13 cellular contexts compared by ENCODE assay signal in the genomic region with DNA sequence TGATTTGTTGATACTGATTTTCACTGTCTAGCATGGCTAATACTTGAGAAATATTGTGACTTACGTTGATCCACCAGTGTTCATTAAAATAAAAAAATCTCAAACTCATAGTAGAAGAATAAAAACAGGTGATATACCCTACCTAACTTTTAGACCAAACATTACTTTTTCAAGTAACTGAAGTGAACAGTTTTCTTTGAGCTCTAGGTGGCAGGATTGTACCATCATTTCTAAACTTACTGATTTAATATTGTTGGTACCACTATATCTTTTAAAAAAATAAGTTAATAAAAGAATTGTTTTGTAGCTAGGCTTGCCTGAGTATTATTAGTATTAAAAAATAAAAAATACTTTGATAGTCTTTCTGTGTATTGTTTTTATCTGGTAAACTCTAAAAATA. TPM values are rescaled to one million over a fixed set of nuclear protein-coding genes. Genes with fewer than 3 reads are reported as not detected.
DNase-seq lines count a peak whose midpoint lies in the region; ATAC-seq, FAIRE-seq and TF ChIP-seq lines count a peak whose summit lies in the region.
"Had no signal": no experiment of that assay in that cellular context is flagged by ENCODE, and none has a peak within 500 bp of the region (broad histone marks: within the 10 kb centered on the region; RNA-seq: fewer than 3 reads in every experiment).

No MANE protein-coding gene starts in this region.

- no peak overlapping the region for H2AFZ ChIP-seq in OCI-LY1 (ENCODE audit: low read length)

- H3K79me2 ChIP-seq in OCI-LY1 (ENCODE audit: insufficient read depth, low read length), result no peaks in the 10 kb centered on the region

- TF ChIP-seq CTCF in OCI-LY1 (IDR thresholded peaks at IDR 0.05; ENCODE audit: low read length) (peak; percentile 36; the same call in 1 of the 2 replicates), epithelial cell of esophagus (IDR thresholded peaks at IDR 0.05; ENCODE audit: insufficient read depth, low read depth, low read length, missing control alignments) (no peak), mucosa of descending colon (IDR thresholded peaks at IDR 0.05) (no peak)

- no peak overlapping the region for H3K9ac ChIP-seq in OCI-LY1 (ENCODE audit: low read length)

- H3K27ac Mint-ChIP-seq in activated CD4-positive, alpha-beta T cell treated with anti-CD3 and anti-CD28 coated beads, Interleukin-2, amount 10 ng/mL, durations not matched to agents 24 days and 14 days, result no peak overlapping the region
- H3K27ac Mint-ChIP-seq in activated CD4-positive, alpha-beta T cell treated with anti-CD3 and anti-CD28 coated beads for 36 hours, result no peak overlapping the region
- H3K27ac Mint-ChIP-seq: memory B cell; T-helper 1 cell treated with Interleukin-12 subunit alpha and Interleukin-12 subunit beta and Interleukin-4 antibody, amounts not matched to agents 30 μg/mL and 1 μg/mL, for 36 hours had no signal

- H3K4me3 ChIP-seq in OCI-LY1 (ENCODE audit: low read depth, low read length, poor library complexity, severe bottlenecking) (no peak overlapping the region), epithelial cell of esophagus (ENCODE audit: low read length) (no peak overlapping the region), small intestine (ENCODE audit: low read depth in 1 of 2, low read length in 2 of 2) (no peak overlapping the region), mucosa of descending colon (no peak overlapping the region)

- no peaks in the 10 kb centered on the region for H4K20me1 ChIP-seq in OCI-LY1 (ENCODE audit: insufficient read depth, low read length)

- no peaks in the 10 kb centered on the region for H3K9me2 ChIP-seq in OCI-LY1 (ENCODE audit: low read depth, low read length)

- peak; percentile 89 for FAIRE-seq in small intestine (lab: Jason Lieb, UNC)

- peaks cover 37% of the 10 kb centered on the region for H3K36me3 Mint-ChIP-seq in activated CD4-positive, alpha-beta T cell treated with anti-CD3 and anti-CD28 coated beads, Interleukin-2, amount 10 ng/mL, durations not matched to agents 24 days and 14 days (ENCODE audit: low read depth)
- H3K36me3 Mint-ChIP-seq in activated CD4-positive, alpha-beta T cell treated with anti-CD3 and anti-CD28 coated beads for 36 hours (ENCODE audit: low read depth), result peaks cover 40% of the 10 kb centered on the region

- POLR2A ChIA-PET in activated CD4-positive, alpha-beta T cell treated with anti-CD3 and anti-CD28 coated beads for 36 hours (lab: Charles Lee), result no interaction called here

- H3K9me3 ChIP-seq in OCI-LY1 (ENCODE audit: low read length) (no peaks in the 10 kb centered on the region), small intestine (ENCODE audit: control insufficient read depth, low read depth) (no peaks in the 10 kb centered on the region), mucosa of descending colon (no peaks in the 10 kb centered on the region)

- no peak for ATAC-seq in activated CD4-positive, alpha-beta T cell treated with anti-CD3 and anti-CD28 coated beads for 36 hours
- no peak for ATAC-seq in HG02642 (IDR thresholded peaks at IDR 0.05; ENCODE audit: poor library complexity, unreplicated experiment)
- ATAC-seq in mucosa of descending colon, result no peak

- CTCF ChIA-PET in activated CD4-positive, alpha-beta T cell treated with anti-CD3 and anti-CD28 coated beads for 36 hours (lab: Charles Lee), result interaction anchor here (0.9 to 1.2 kb wide), 4 partner anchors 9 to 47 kb away, joined by 3 to 6 read pairs (median 3); a partner anchor contains a TSS

- no peaks in the 10 kb centered on the region for H3K9me3 Mint-ChIP-seq in activated CD4-positive, alpha-beta T cell treated with anti-CD3 and anti-CD28 coated beads, Interleukin-2, amount 10 ng/mL, durations not matched to agents 24 days and 14 days
- H3K9me3 Mint-ChIP-seq in activated CD4-positive, alpha-beta T cell treated with anti-CD3 and anti-CD28 coated beads for 36 hours (ENCODE audit: low read depth), result no peaks in the 10 kb centered on the region
- H3K9me3 Mint-ChIP-seq: CD4-positive, CD25-positive, alpha-beta regulatory T cell; memory B cell; T-helper 1 cell treated with Interleukin-12 subunit alpha and Interleukin-12 subunit beta and Interleukin-4 antibody, amounts not matched to agents 30 μg/mL and 1 μg/mL, for 36 hours had no signal

- intact Hi-C loops in activated CD4-positive, alpha-beta T cell treated with anti-CD3 and anti-CD28 coated beads, Interleukin-2, amount 10 ng/mL, durations not matched to agents 24 days and 14 days (cut with micrococcal nuclease), result no loop called here
- intact Hi-C loops in activated CD4-positive, alpha-beta T cell treated with anti-CD3 and anti-CD28 coated beads for 36 hours (cut with DNase I, micrococcal nuclease), result no loop called here
- intact Hi-C loops in mucosa of descending colon (cut with DNase I, micrococcal nuclease), result no loop called here

- peaks cover 11% of the 10 kb centered on the region for H3K4me1 Mint-ChIP-seq in activated CD4-positive, alpha-beta T cell treated with anti-CD3 and anti-CD28 coated beads, Interleukin-2, amount 10 ng/mL, durations not matched to agents 24 days and 14 days
- H3K4me1 Mint-ChIP-seq in activated CD4-positive, alpha-beta T cell treated with anti-CD3 and anti-CD28 coated beads for 36 hours, result peaks cover 18% of the 10 kb centered on the region
- H3K4me1 Mint-ChIP-seq: memory B cell had no signal

- no peaks in the 10 kb centered on the region for H3K27me3 Mint-ChIP-seq in activated CD4-positive, alpha-beta T cell treated with anti-CD3 and anti-CD28 coated beads, Interleukin-2, amount 10 ng/mL, durations not matched to agents 24 days and 14 days
- H3K27me3 Mint-ChIP-seq in activated CD4-positive, alpha-beta T cell treated with anti-CD3 and anti-CD28 coated beads for 36 hours, result no peaks in the 10 kb centered on the region
- H3K27me3 Mint-ChIP-seq: CD4-positive, CD25-positive, alpha-beta regulatory T cell; memory B cell had no signal

- WGBS in small intestine, 3 donors, result 89 to 90% (median 89%) methylated on average over 1 of the region's 1 CpG

- no peaks in the 10 kb centered on the region for H3K27me3 ChIP-seq in OCI-LY1 (ENCODE audit: insufficient read depth, low read length)
- H3K27me3 ChIP-seq in small intestine (ENCODE audit: control insufficient read depth in 2 of 2, insufficient read depth in 2 of 2, low read length in 2 of 2), result no peaks in the 10 kb centered on the region

- H3K4me2 ChIP-seq in OCI-LY1 (ENCODE audit: low read length), result no peak overlapping the region

- H3K4me1 ChIP-seq in OCI-LY1 (ENCODE audit: insufficient read depth, low read length, severe bottlenecking) (no peaks in the 10 kb centered on the region), small intestine (ENCODE audit: control insufficient read depth in 2 of 2, insufficient read depth in 1 of 2, low read depth in 1 of 2, low read length in 1 of 2) (no peaks in the 10 kb centered on the region), mucosa of descending colon (ENCODE audit: low read depth) (no peaks in the 10 kb centered on the region)

- H3K4me3 Mint-ChIP-seq in activated CD4-positive, alpha-beta T cell treated with anti-CD3 and anti-CD28 coated beads, Interleukin-2, amount 10 ng/mL, durations not matched to agents 24 days and 14 days, result no peak overlapping the region
- no peak overlapping the region for H3K4me3 Mint-ChIP-seq in activated CD4-positive, alpha-beta T cell treated with anti-CD3 and anti-CD28 coated beads for 36 hours
- H3K4me3 Mint-ChIP-seq: memory B cell; T-helper 1 cell treated with Interleukin-12 subunit alpha and Interleukin-12 subunit beta and Interleukin-4 antibody, amounts not matched to agents 30 μg/mL and 1 μg/mL, for 36 hours had no signal

- DNase-seq in activated CD4-positive, alpha-beta T cell treated with anti-CD3 and anti-CD28 coated beads, Interleukin-2, amount 10 ng/mL, durations not matched to agents 24 days and 14 days, result peak; percentile 54
- DNase-seq in activated CD4-positive, alpha-beta T cell treated with anti-CD3 and anti-CD28 coated beads for 36 hours, result no peak
- peak; percentile 16 for DNase-seq in epithelial cell of esophagus (ENCODE audit: low read depth)
- DNase-seq in small intestine, result peak; percentile 14
- no peak for DNase-seq in activated CD4-positive, alpha-beta T cell treated with anti-CD3 and anti-CD28 coated beads for 4 hours
- no peak for DNase-seq in mucosa of descending colon
- DNase-seq: amygdala had no signal

- no peak overlapping the region for H3K27ac ChIP-seq in OCI-LY1 (ENCODE audit: low read depth, low read length, poor library complexity, severe bottlenecking)
- no peak overlapping the region for H3K27ac ChIP-seq in small intestine (ENCODE audit: low read depth in 1 of 2, low read length in 1 of 2)

- 0 out of 2 replicates have a peak, but pooled peaks cover 9% of the 10 kb centered on the region for H3F3A ChIP-seq in OCI-LY1 (ENCODE audit: insufficient read depth, low read length)

- H3K36me3 ChIP-seq in OCI-LY1 (ENCODE audit: insufficient read depth, low read length) (peaks cover 84% of the 10 kb centered on the region), small intestine (ENCODE audit: control insufficient read depth in 2 of 2, insufficient read depth in 2 of 2, low read length in 2 of 2) (peaks cover 7 to 18% of the 10 kb centered on the region in 2 donors), mucosa of descending colon (ENCODE audit: low read depth) (peaks cover 3% of the 10 kb centered on the region)

RNA-seq across cellular contexts. Expression of a gene that starts 21.5 kb away (rescaled TPM):
- 55.2 and 56.0 TPM in 2 replicates for total RNA-seq in activated CD4-positive, alpha-beta T cell treated with anti-CD3 and anti-CD28 coated beads, Interleukin-2, amount 10 ng/mL, durations not matched to agents 24 days and 14 days
- total RNA-seq in activated CD4-positive, alpha-beta T cell treated with anti-CD3 and anti-CD28 coated beads for 36 hours, result 10 to 100 TPM; 40.8 to 52.4 TPM
- 10 to 100 TPM in 2 of 3 donors, 1 to 10 TPM in 1; 7.6 to 14.7 (median 11.6) TPM for polyA plus RNA-seq in small intestine
- total RNA-seq in mucosa of descending colon, result 10 to 100 TPM; 41.0 to 82.0 (median 45.3) TPM

RNA-seq across cellular contexts. Expression of a gene that starts 38.1 kb away (rescaled TPM):
- 29.4 and 32.6 TPM in 2 replicates for total RNA-seq in activated CD4-positive, alpha-beta T cell treated with anti-CD3 and anti-CD28 coated beads, Interleukin-2, amount 10 ng/mL, durations not matched to agents 24 days and 14 days
- 10 to 100 TPM; 29.8 to 30.2 TPM for total RNA-seq in activated CD4-positive, alpha-beta T cell treated with anti-CD3 and anti-CD28 coated beads for 36 hours
- 10 to 100 TPM; 21.0 to 27.3 (median 22.0) TPM for polyA plus RNA-seq in small intestine
- 10 to 100 TPM; 15.2 to 28.8 (median 23.6) TPM for total RNA-seq in mucosa of descending colon

RNA-seq across cellular contexts. Expression of a gene that starts 43.1 kb away (rescaled TPM):
- 0.05 and 0.09 TPM in 2 replicates for total RNA-seq in activated CD4-positive, alpha-beta T cell treated with anti-CD3 and anti-CD28 coated beads, Interleukin-2, amount 10 ng/mL, durations not matched to agents 24 days and 14 days
- total RNA-seq in activated CD4-positive, alpha-beta T cell treated with anti-CD3 and anti-CD28 coated beads for 36 hours, result not detected
- polyA plus RNA-seq in small intestine, result 1 to 10 TPM in 1 of 3 donors, under 1 TPM in 2; 0.45 to 1.1 (median 0.60) TPM
- total RNA-seq in mucosa of descending colon, result 1 to 10 TPM in 1 of 3 donors, under 1 TPM in 2; 0.43 to 1.5 (median 0.67) TPM
- total RNA-seq: HT1080 had no signal

Comparison
In these comparisons a context has a peak if more than half of its experiments do, and no peak if none do; other contexts are left out.
1. DNase-seq: peak in activated CD4-positive, alpha-beta T cell treated with anti-CD3 and anti-CD28 coated beads, Interleukin-2, amount 10 ng/mL, durations not matched to agents 24 days and 14 days (single experiment), epithelial cell of esophagus (single experiment) and small intestine (single experiment); none in activated CD4-positive, alpha-beta T cell treated with anti-CD3 and anti-CD28 coated beads for 36 hours (single experiment), activated CD4-positive, alpha-beta T cell treated with anti-CD3 and anti-CD28 coated beads for 4 hours (0 of 2) and mucosa of descending colon (0 of 3).